In the genomic region with DNA sequence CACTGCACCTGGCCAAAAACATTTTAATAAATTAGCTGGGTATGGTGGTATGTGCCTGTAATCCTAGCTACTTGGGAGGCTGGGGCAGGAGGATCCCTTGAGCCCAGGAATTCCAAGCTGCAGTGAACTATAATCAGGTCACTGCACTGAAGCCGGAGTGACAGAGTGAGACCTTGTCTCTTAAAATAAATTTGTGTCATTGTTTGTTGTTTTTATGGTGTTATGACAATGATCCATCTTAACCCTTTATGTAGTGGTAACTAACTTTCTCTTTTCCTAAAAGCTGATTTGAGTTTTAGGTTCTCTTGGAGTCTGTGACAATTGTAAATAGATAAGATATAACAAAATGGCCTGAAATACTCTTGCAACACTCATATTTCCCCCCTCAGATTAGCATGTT, we compare ENCODE assay signal across 15 cellular contexts.
"Had no signal": no experiment of that assay in that cellular context is flagged by ENCODE, and none has a peak within 500 bp of the region (broad histone marks: within the 10 kb centered on the region; RNA-seq: fewer than 3 reads in every experiment).

No MANE protein-coding gene starts in this region.

- H3K27ac ChIP-seq: lower lobe of right lung, parathyroid adenoma had no signal

- H3K4me3 ChIP-seq: ascending aorta, gastroesophageal sphincter, lower lobe of right lung, transverse colon had no signal

- H3K36me3 ChIP-seq: ascending aorta, gastroesophageal sphincter, lower lobe of right lung, transverse colon had no signal

- H3K27ac Mint-ChIP-seq: activated B cell treated with CpG ODN at 0.5 μM for 24 hours; activated CD8-positive, alpha-beta T cell treated with anti-CD3 and anti-CD28 coated beads for 36 hours; stimulated activated memory B cell treated with anti-CD40 and anti-IgM and Interleukin-4, amounts not matched to agents 10 μg/mL and 1 μg/mL and 100 μg/mL, for 72 hours had no signal

- H3K9me3 ChIP-seq: ascending aorta, gastroesophageal sphincter, lower lobe of right lung, transverse colon had no signal

- H3K4me3 Mint-ChIP-seq: activated B cell treated with CpG ODN at 0.5 μM for 24 hours; activated CD8-positive, alpha-beta T cell treated with anti-CD3 and anti-CD28 coated beads for 36 hours; naive B cell; stimulated activated memory B cell treated with anti-CD40 and anti-IgM and Interleukin-4, amounts not matched to agents 10 μg/mL and 1 μg/mL and 100 μg/mL, for 72 hours; T-helper 17 cell had no signal

- H3K27me3 ChIP-seq: ascending aorta, gastroesophageal sphincter, transverse colon had no signal

- H3K36me3 Mint-ChIP-seq: naive B cell had no signal

- DNase-seq: activated B cell treated with CpG ODN at 0.5 μM for 24 hours; activated CD4-positive, alpha-beta T cell treated with anti-CD3 and anti-CD28 coated beads for 48 hours; activated CD8-positive, alpha-beta T cell treated with anti-CD3 and anti-CD28 coated beads for 36 hours; activated gamma-delta T cell treated with Interleukin-2 at 50 U/mL for 16 hours; activated T-cell treated with anti-CD3 and anti-CD28 coated beads, Interleukin-2, amount 50 U/mL, for 48 hours; left colon; lower lobe of right lung; naive B cell; stimulated activated CD4-positive, alpha-beta T cell treated with anti-CD3 and anti-CD28 coated beads, Interleukin-2, amount 100 ng/mL, for 48 hours; T-helper 17 cell; transverse colon had no signal

- H3K27me3 Mint-ChIP-seq: activated B cell treated with CpG ODN at 0.5 μM for 24 hours; activated CD8-positive, alpha-beta T cell treated with anti-CD3 and anti-CD28 coated beads for 36 hours; naive B cell; stimulated activated memory B cell treated with anti-CD40 and anti-IgM and Interleukin-4, amounts not matched to agents 10 μg/mL and 1 μg/mL and 100 μg/mL, for 72 hours; T-helper 17 cell had no signal

- H3K9me3 Mint-ChIP-seq: activated B cell treated with CpG ODN at 0.5 μM for 24 hours; activated CD8-positive, alpha-beta T cell treated with anti-CD3 and anti-CD28 coated beads for 36 hours; naive B cell; stimulated activated memory B cell treated with anti-CD40 and anti-IgM and Interleukin-4, amounts not matched to agents 10 μg/mL and 1 μg/mL and 100 μg/mL, for 72 hours had no signal

- ATAC-seq: activated CD8-positive, alpha-beta T cell treated with anti-CD3 and anti-CD28 coated beads for 36 hours; gastroesophageal sphincter; left colon; lower lobe of right lung; stimulated activated memory B cell treated with anti-CD40 and anti-IgM and Interleukin-4, amounts not matched to agents 10 μg/mL and 1 μg/mL and 100 μg/mL, for 72 hours; T-helper 17 cell had no signal
